10 cellular contexts compared by ENCODE assay signal in genomic region chr15:101244039-101244781, GRCh38. TPM values are rescaled to one million over a fixed set of nuclear protein-coding genes. Genes with fewer than 3 reads are reported as not detected.
DNase-seq lines count a peak whose midpoint lies in the region; ATAC-seq, FAIRE-seq and TF ChIP-seq lines count a peak whose summit lies in the region.
"Had no signal": no experiment of that assay in that cellular context is flagged by ENCODE, and none has a peak within 500 bp of the region (broad histone marks: within the 10 kb centered on the region; RNA-seq: fewer than 3 reads in every experiment).

No MANE protein-coding gene starts in this region.

- TF ChIP-seq CTCF in AG04449 (IDR thresholded peaks at IDR 0.05; ENCODE audit: insufficient read depth, low read length, missing control alignments), result no peak
- no peak for TF ChIP-seq CTCF in activated B cell treated with CpG ODN at 0.5 μM for 24 hours (IDR thresholded peaks at IDR 0.05)
- no peak for TF ChIP-seq CTCF in PC-9 (conservative IDR thresholded peaks at IDR 0.05)
- TF ChIP-seq CTCF in omental fat pad (IDR thresholded peaks at IDR 0.05), result no peak

- H3K9me2 ChIP-seq in PC-9 (ENCODE audit: insufficient read depth), result no peaks in the 10 kb centered on the region

- ATAC-seq in activated B cell treated with CpG ODN at 0.5 μM for 24 hours (ENCODE audit: low read depth), result no peak
- ATAC-seq in HG03159 (IDR thresholded peaks at IDR 0.05; ENCODE audit: unreplicated experiment), result no peak
- no peak for ATAC-seq in omental fat pad (ENCODE audit: low FRiP score)

- peak overlapping the region; percentile 26 for H3K4me3 ChIP-seq in AG04449 (ENCODE audit: low read depth, low read length)
- H3K4me3 ChIP-seq in PC-9, result no peak overlapping the region

- H3K27ac ChIP-seq in PC-9, result no peak overlapping the region

- CTCF ChIA-PET in AG04449 (lab: Yijun Ruan, JAX), result interaction anchor here (1.0 to 4.5 kb wide), 8 partner anchors 7 to 236 kb away, joined by 3 to 35 read pairs (median 4); no protein-coding TSS in a partner anchor
- CTCF ChIA-PET in activated B cell treated with CpG ODN at 0.5 μM for 24 hours (lab: Charles Lee), result interaction anchor here (0.9 to 3.9 kb wide), 3 partner anchors 8 to 119 kb away, joined by 3 to 18 read pairs (median 3); partner anchors contain the start of gene CHSY1
- CTCF ChIA-PET in PC-9 (lab: Charles Lee), result interaction anchor here (0.6 kb wide), 1 partner anchor 29 kb away, joined by 3 read pairs; no protein-coding TSS in a partner anchor

- POLR2A ChIA-PET in AG04449 (lab: Yijun Ruan, JAX) (no interaction called here), activated B cell treated with CpG ODN at 0.5 μM for 24 hours (lab: Charles Lee) (interaction anchor here (0.6 kb wide), 1 partner anchor 86 kb away, joined by 3 read pairs; no protein-coding TSS in a partner anchor), PC-9 (lab: Charles Lee; ENCODE audit: unreplicated experiment) (no interaction called here)

- H3K36me3 ChIP-seq in PC-9 (ENCODE audit: low read depth), result no peaks in the 10 kb centered on the region

- no peak for TF ChIP-seq POLR2A in GM12891 (IDR thresholded peaks at IDR 0.05; ENCODE audit: low read depth, low read length)

- no peaks in the 10 kb centered on the region for H3K9me3 Mint-ChIP-seq in activated B cell treated with CpG ODN at 0.5 μM for 24 hours
- H3K9me3 Mint-ChIP-seq: memory B cell had no signal

- FAIRE-seq in GM12891 (lab: Jason Lieb, UNC), result peak; percentile 57
- no peak for FAIRE-seq in GM19239 (lab: Jason Lieb, UNC)
- FAIRE-seq: H54 had no signal

- H3F3A ChIP-seq in PC-9 (ENCODE audit: insufficient read depth, low read depth), result no peaks in the 10 kb centered on the region

- no peak overlapping the region for H3K4me2 ChIP-seq in PC-9

- H2AFZ ChIP-seq in PC-9, result no peak overlapping the region

- H3K4me1 ChIP-seq in PC-9 (replicated peaks; ENCODE audit: insufficient read depth), result no peaks in the 10 kb centered on the region

- intact Hi-C loops in activated B cell treated with CpG ODN at 0.5 μM for 24 hours (cut with micrococcal nuclease), result loop anchor here (2.0 kb wide), 1 partner anchor 33 kb away; no protein-coding TSS in a partner anchor
- intact Hi-C loops in PC-9 (cut with micrococcal nuclease; ENCODE audit: unreplicated experiment), result no loop called here

- peaks cover 30% of the 10 kb centered on the region for H4K20me1 ChIP-seq in PC-9 (ENCODE audit: insufficient read depth)

- peaks cover 86% of the 10 kb centered on the region for H3K4me1 Mint-ChIP-seq in activated B cell treated with CpG ODN at 0.5 μM for 24 hours

- peak overlapping the region; percentile 11 for H3K4me3 Mint-ChIP-seq in activated B cell treated with CpG ODN at 0.5 μM for 24 hours

- peaks cover 78% of the 10 kb centered on the region for H3K79me2 ChIP-seq in PC-9 (ENCODE audit: low read depth)

- no TSS peak for BruUV-seq in PC-9 (replicated peaks; lab: Mats Ljungman, UMichigan)

- no peaks in the 10 kb centered on the region for H3K27me3 ChIP-seq in PC-9 (ENCODE audit: insufficient read depth, low read depth)

- DNase-seq in AG04449 (ENCODE audit: low read depth, low spot score) (no peak), GM12891 (ENCODE audit: insufficient read length, low spot score) (no peak), activated B cell treated with CpG ODN at 0.5 μM for 24 hours (no peak), hepatic stellate cell (ENCODE audit: low spot score) (peak; percentile 53), PC-9 (no peak), GM19239 (ENCODE audit: insufficient read length, low spot score) (no peak), omental fat pad (ENCODE audit: low spot score) (no peak)

- peak overlapping the region; percentile 61 for H3K27ac Mint-ChIP-seq in activated B cell treated with CpG ODN at 0.5 μM for 24 hours
- H3K27ac Mint-ChIP-seq: memory B cell had no signal

- H3K9me3 ChIP-seq in PC-9 (ENCODE audit: insufficient read depth, low read depth), result no peaks in the 10 kb centered on the region

- no peaks in the 10 kb centered on the region for H3K36me3 Mint-ChIP-seq in activated B cell treated with CpG ODN at 0.5 μM for 24 hours (ENCODE audit: low read depth)
- H3K36me3 Mint-ChIP-seq: memory B cell had no signal

- no peaks in the 10 kb centered on the region for H3K27me3 Mint-ChIP-seq in activated B cell treated with CpG ODN at 0.5 μM for 24 hours
- H3K27me3 Mint-ChIP-seq: memory B cell had no signal

TF ChIP-seq in GM12891, 5 proteins besides CTCF, POLR2A, EP300 and RAD21:
- no peak for TF ChIP-seq SPI1 (IDR thresholded peaks at IDR 0.05; ENCODE audit: low read depth, low read length)
- no peak for TF ChIP-seq POLR2AphosphoS5 (IDR thresholded peaks at IDR 0.05; ENCODE audit: low read depth, low read length)
- no peak for TF ChIP-seq TAF1 (IDR thresholded peaks at IDR 0.05; ENCODE audit: low read depth, low read length)
- TF ChIP-seq PAX5 (IDR thresholded peaks at IDR 0.05; ENCODE audit: insufficient read depth, low read length, severe bottlenecking), result no peak
- no peak for TF ChIP-seq POU2F2 (IDR thresholded peaks at IDR 0.05; ENCODE audit: low read depth, low read length)

RNA-seq across cellular contexts. Expression of gene CHSY1, which starts 7.6 kb away (rescaled TPM):
- polyA plus RNA-seq in GM12891 (2012; ENCODE audit: low read depth, missing spikeins), result 5.6 TPM
- total RNA-seq in activated B cell treated with CpG ODN at 0.5 μM for 24 hours (16.5 and 20.4 TPM in 2 replicates), PC-9 (2021) (10.3 and 10.7 TPM in 2 replicates), omental fat pad (10 to 100 TPM; 16.9 to 85.3 (median 39.4) TPM)

RNA-seq across cellular contexts. Expression of gene SELENOS, which starts 33.1 kb away (rescaled TPM):
- 18.3 TPM for polyA plus RNA-seq in GM12891 (2012; ENCODE audit: low read depth, missing spikeins)
- total RNA-seq in activated B cell treated with CpG ODN at 0.5 μM for 24 hours (23.7 and 24.5 TPM in 2 replicates), PC-9 (2021) (20.8 and 28.6 TPM in 2 replicates), omental fat pad (10 to 100 TPM; 61.0 to 99.4 (median 92.3) TPM)

RNA-seq across cellular contexts. Expression of gene SNRPA1, which starts 50.8 kb away (rescaled TPM):
- 93.7 TPM for polyA plus RNA-seq in GM12891 (2012; ENCODE audit: low read depth, missing spikeins)
- total RNA-seq in activated B cell treated with CpG ODN at 0.5 μM for 24 hours (119 and 122 TPM in 2 replicates), PC-9 (2021) (71.6 and 95.0 TPM in 2 replicates), omental fat pad (10 to 100 TPM; 25.6 to 47.7 (median 29.3) TPM)
